ENCODE assay signal across 20 cellular contexts in the genomic region with DNA sequence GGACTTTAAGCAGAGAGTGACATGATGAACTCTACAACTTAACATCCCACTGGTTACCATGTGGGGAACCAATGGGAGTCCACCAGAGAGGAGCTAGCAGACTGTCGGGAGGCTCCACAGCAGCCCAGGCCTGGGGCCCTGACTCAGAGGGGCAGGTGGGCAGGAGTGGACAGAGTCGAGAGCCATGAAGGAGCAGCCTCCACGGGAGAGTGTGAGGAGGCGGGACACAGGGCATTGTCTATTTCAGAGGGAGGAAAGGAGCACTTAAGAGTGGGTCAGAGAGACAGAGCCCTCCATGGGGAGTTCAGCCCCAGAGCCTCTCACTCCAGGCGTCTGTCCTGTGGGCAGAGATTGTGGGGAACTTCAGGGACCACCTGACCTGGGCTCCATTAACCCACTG.
A peak's percentile ranks its signal among the peaks of the same experiment; 100 is the strongest.
DNase-seq lines count a peak whose midpoint lies in the region; ATAC-seq, FAIRE-seq and TF ChIP-seq lines count a peak whose summit lies in the region.
"Had no signal": no experiment of that assay in that cellular context is flagged by ENCODE, and none has a peak within 500 bp of the region (broad histone marks: within the 10 kb centered on the region; RNA-seq: fewer than 3 reads in every experiment).

No MANE protein-coding gene starts in this region.

- 63% methylated on average over 3 of the region's 5 CpGs for WGBS in right lobe of liver (ENCODE audit: insufficient coverage, low coverage, low lambda C conversion rate, missing lambda C conversion rate)
- 12% methylated on average over 5 of the region's 5 CpGs for WGBS in HepG2 (ENCODE audit: low lambda C conversion rate)
- WGBS in endodermal cell (ENCODE audit: insufficient coverage in 1 of 2, insufficient read length in 1 of 2), 2 experiments, result 84% methylated on average over 5 of the region's 5 CpGs; no CpG with 5 or more reads in 1 of the 2 experiments

- BruUV-seq in HepG2 (replicated peaks; lab: Mats Ljungman, UMichigan), result no TSS peak

- CTCF ChIA-PET in HepG2 (lab: Yijun Ruan, JAX; ENCODE audit: low intra/inter-chr PET ratio, low total read pairs), result no interaction called here
- CTCF ChIA-PET in activated naive CD4-positive, alpha-beta T cell treated with anti-CD3 and anti-CD28 coated beads, Interleukin-2, amount 10 ng/mL, durations not matched to agents 7 days and 5 days (lab: Charles Lee), result no interaction called here

- H2AFZ ChIP-seq in HepG2 (ENCODE audit: low read length), result no peak overlapping the region
- H2AFZ ChIP-seq: GM23338 had no signal

- H3K36me3 ChIP-seq in right lobe of liver (no peaks in the 10 kb centered on the region), HepG2 (replicated peaks in 1 of 2; ENCODE audit: control insufficient read depth in 1 of 2, insufficient read depth in 2 of 2, low read length in 2 of 2) (no peaks in the 10 kb centered on the region), endodermal cell (ENCODE audit: control insufficient read depth, insufficient read depth, low read length) (no peaks in the 10 kb centered on the region)

- TF ChIP-seq CTCF in right lobe of liver (IDR thresholded peaks at IDR 0.05), result no peak
- no peak for TF ChIP-seq CTCF in HepG2 (CRISPR knock-in tag; IDR thresholded peaks at IDR 0.05)
- no peak for TF ChIP-seq CTCF in endodermal cell (conservative IDR thresholded peaks at IDR 0.05)
- no peak for TF ChIP-seq CTCF in osteocyte (IDR thresholded peaks at IDR 0.05)

- peak in 2 of 3 donors; percentile 14 to 15 for DNase-seq in right lobe of liver
- DNase-seq in HepG2 (ENCODE audit: low spot score), result no peak
- peak; percentile 27 for DNase-seq in endodermal cell
- peak; percentile 83 for DNase-seq in osteocyte (ENCODE audit: extremely low spot score, unreplicated experiment)
- DNase-seq in activated naive CD4-positive, alpha-beta T cell treated with anti-CD3 and anti-CD28 coated beads, Interleukin-2, amount 10 ng/mL, durations not matched to agents 7 days and 5 days, result no peak
- no peak for DNase-seq in MV-4-11 (lab: John Stamatoyannopoulos, UW)
- no peak for DNase-seq in H54 (ENCODE audit: insufficient read length, low spot score)
- DNase-seq: ACHN; CD4-positive, CD25-positive, alpha-beta regulatory T cell; DMS53; HFFc6; KBM-7; NCI-H1048; NCI-H146; NCI-H226; NCI-H69; NK-92 treated with Interleukin-12 subunit alpha and Interleukin-12 subunit beta, amount 100 ng/mL, for 24 hours; OCI-M1; RPMI8226 had no signal

- no peaks in the 10 kb centered on the region for H3K36me3 Mint-ChIP-seq in endodermal cell (ENCODE audit: low read depth)
- H3K36me3 Mint-ChIP-seq in osteocyte (ENCODE audit: unreplicated experiment), result no peaks in the 10 kb centered on the region
- H3K36me3 Mint-ChIP-seq in activated naive CD4-positive, alpha-beta T cell treated with anti-CD3 and anti-CD28 coated beads, Interleukin-2, amount 10 ng/mL, durations not matched to agents 7 days and 5 days, result no peaks in the 10 kb centered on the region
- H3K36me3 Mint-ChIP-seq: CD4-positive, CD25-positive, alpha-beta regulatory T cell had no signal

- H3K9me3 ChIP-seq in right lobe of liver, result no peaks in the 10 kb centered on the region
- H3K9me3 ChIP-seq in HepG2 (ENCODE audit: low read length), result no peaks in the 10 kb centered on the region
- H3K9me3 ChIP-seq in endodermal cell (ENCODE audit: control insufficient read depth, low read length), result no peaks in the 10 kb centered on the region

- H3K4me1 ChIP-seq in right lobe of liver (no peaks in the 10 kb centered on the region), HepG2 (ENCODE audit: insufficient read depth, low read length) (no peaks in the 10 kb centered on the region), endodermal cell (ENCODE audit: control insufficient read depth, insufficient read depth, low read length) (no peaks in the 10 kb centered on the region)

- H4K20me1 ChIP-seq in HepG2 (ENCODE audit: insufficient read depth, low read length), result peaks cover 3% of the 10 kb centered on the region; the same call in 1 of the 2 replicates

- ATAC-seq in right lobe of liver (no peak), HepG2 (no peak)
- ATAC-seq: GM23338 had no signal

- POLR2A ChIA-PET in HepG2 (lab: Yijun Ruan, JAX), result no interaction called here

- no peak overlapping the region for H3K9ac ChIP-seq in HepG2 (ENCODE audit: insufficient read depth, low read depth, low read length)
- no peak overlapping the region for H3K9ac ChIP-seq in endodermal cell (ENCODE audit: extremely low read depth, low read length, poor library complexity, severe bottlenecking)

- H3K27me3 ChIP-seq in right lobe of liver, result no peaks in the 10 kb centered on the region
- peaks cover 1 to 64% of the 10 kb centered on the region in 2 experiments; a peak in 4 of 5 replicates for H3K27me3 ChIP-seq in HepG2 (ENCODE audit: control insufficient read depth in 1 of 2, insufficient read depth in 2 of 2, low read length in 2 of 2)
- H3K27me3 ChIP-seq in endodermal cell (ENCODE audit: control insufficient read depth, insufficient read depth, low read length, poor library complexity, severe bottlenecking), result no peaks in the 10 kb centered on the region

- intact Hi-C loops in right lobe of liver (cut with DNase I), result no loop called here
- intact Hi-C loops in HepG2 (cut with micrococcal nuclease; ENCODE audit: unreplicated experiment), result no loop called here

- H3K79me2 ChIP-seq in HepG2 (ENCODE audit: insufficient read depth, low read length), result no peaks in the 10 kb centered on the region

- no peak overlapping the region for H3K27ac ChIP-seq in right lobe of liver
- H3K27ac ChIP-seq in HepG2 (ENCODE audit: extremely low read length, insufficient read depth, low read length), result no peak overlapping the region
- no peak overlapping the region for H3K27ac ChIP-seq in endodermal cell (ENCODE audit: low read depth, low read length)

- no peak overlapping the region for H3K27ac Mint-ChIP-seq in endodermal cell
- H3K27ac Mint-ChIP-seq in osteocyte (ENCODE audit: unreplicated experiment), result no peak overlapping the region
- no peak overlapping the region for H3K27ac Mint-ChIP-seq in activated naive CD4-positive, alpha-beta T cell treated with anti-CD3 and anti-CD28 coated beads, Interleukin-2, amount 10 ng/mL, durations not matched to agents 7 days and 5 days
- H3K27ac Mint-ChIP-seq: GM23338, HFFc6 had no signal

- TF ChIP-seq EP300 in HepG2 (IDR thresholded peaks at IDR 0.05; ENCODE audit: low read depth in 2 of 2, low read length in 2 of 2), result no peak
- TF ChIP-seq EP300 in HepG2 (CRISPR knock-in tag; IDR thresholded peaks at IDR 0.05; ENCODE audit: borderline replicate concordance), result no peak

- H3K4me3 Mint-ChIP-seq in endodermal cell (no peak overlapping the region), osteocyte (ENCODE audit: unreplicated experiment) (no peak overlapping the region)
- no peak overlapping the region for H3K4me3 Mint-ChIP-seq in activated naive CD4-positive, alpha-beta T cell treated with anti-CD3 and anti-CD28 coated beads, Interleukin-2, amount 10 ng/mL, durations not matched to agents 7 days and 5 days
- H3K4me3 Mint-ChIP-seq: CD4-positive, CD25-positive, alpha-beta regulatory T cell; GM23338; HFFc6 had no signal

- FAIRE-seq in HepG2 (lab: Jason Lieb, UNC) (no peak), H54 (lab: Jason Lieb, UNC) (no peak)

- TF ChIP-seq POLR2A in right lobe of liver (IDR thresholded peaks at IDR 0.05) (no peak), HepG2 (IDR thresholded peaks at IDR 0.05; ENCODE audit: insufficient read depth in 1 of 2, low read depth in 2 of 2, low read length in 2 of 2) (no peak), H54 (IDR thresholded peaks at IDR 0.05; ENCODE audit: low read depth, low read length) (no peak)

- no peak overlapping the region for H3K4me3 ChIP-seq in right lobe of liver
- H3K4me3 ChIP-seq in HepG2 (replicated peaks in 1 of 3; ENCODE audit: insufficient read depth in 1 of 3, low read depth in 2 of 3, low read length in 3 of 3), result no peak overlapping the region
- no peak overlapping the region for H3K4me3 ChIP-seq in endodermal cell (ENCODE audit: low read length)
- H3K4me3 ChIP-seq: GM23338 had no signal

- in situ Hi-C loops in HepG2 (cut with HindIII; ENCODE audit: extremely low pct_ligation_motif_present, low pct_unique_long_range_greater_than_20kb), result no loop called here

- no peak for TF ChIP-seq RAD21 in HepG2 (CRISPR knock-in tag; IDR thresholded peaks at IDR 0.05)

- no peaks in the 10 kb centered on the region for H3K27me3 Mint-ChIP-seq in endodermal cell (ENCODE audit: insufficient read depth)
- H3K27me3 Mint-ChIP-seq in osteocyte (ENCODE audit: unreplicated experiment), result peaks cover 45% of the 10 kb centered on the region
- no peaks in the 10 kb centered on the region for H3K27me3 Mint-ChIP-seq in activated naive CD4-positive, alpha-beta T cell treated with anti-CD3 and anti-CD28 coated beads, Interleukin-2, amount 10 ng/mL, durations not matched to agents 7 days and 5 days
- H3K27me3 Mint-ChIP-seq: CD4-positive, CD25-positive, alpha-beta regulatory T cell had no signal

- H3K4me1 Mint-ChIP-seq in endodermal cell (no peaks in the 10 kb centered on the region), osteocyte (ENCODE audit: unreplicated experiment) (no peaks in the 10 kb centered on the region)
- no peaks in the 10 kb centered on the region for H3K4me1 Mint-ChIP-seq in activated naive CD4-positive, alpha-beta T cell treated with anti-CD3 and anti-CD28 coated beads, Interleukin-2, amount 10 ng/mL, durations not matched to agents 7 days and 5 days
- H3K4me1 Mint-ChIP-seq: CD4-positive, CD25-positive, alpha-beta regulatory T cell had no signal

- no peak overlapping the region for H3K4me2 ChIP-seq in HepG2 (ENCODE audit: low read depth, low read length)
- H3K4me2 ChIP-seq: GM23338 had no signal

- H3K9me3 Mint-ChIP-seq in endodermal cell, result no peaks in the 10 kb centered on the region
- H3K9me3 Mint-ChIP-seq in osteocyte (ENCODE audit: unreplicated experiment), result no peaks in the 10 kb centered on the region
- no peaks in the 10 kb centered on the region for H3K9me3 Mint-ChIP-seq in activated naive CD4-positive, alpha-beta T cell treated with anti-CD3 and anti-CD28 coated beads, Interleukin-2, amount 10 ng/mL, durations not matched to agents 7 days and 5 days
- H3K9me3 Mint-ChIP-seq: GM23338, HFFc6 had no signal

TF ChIP-seq in HepG2, 621 proteins besides CTCF, POLR2A, EP300 and RAD21 (continues in another document):
- no peak for TF ChIP-seq CEBPB (IDR thresholded peaks at IDR 0.05; ENCODE audit: borderline replicate concordance, low read depth, low read length)

Comparison
In these comparisons a context has a peak if more than half of its experiments do, and no peak if none do; other contexts are left out.
1. DNase-seq: peak in right lobe of liver (2 of 3), endodermal cell (single experiment) and osteocyte (single experiment); none in HepG2 (single experiment), activated naive CD4-positive, alpha-beta T cell treated with anti-CD3 and anti-CD28 coated beads, Interleukin-2, amount 10 ng/mL, durations not matched to agents 7 days and 5 days (single experiment), MV-4-11 (single experiment) and H54 (single experiment).